ENCODE assay signal across 8 cellular contexts in genomic region chr20:44448753-44449546, GRCh38. TPM values are rescaled to one million over a fixed set of nuclear protein-coding genes. Genes with fewer than 3 reads are reported as not detected.
DNase-seq lines count a peak whose midpoint lies in the region; ATAC-seq, FAIRE-seq and TF ChIP-seq lines count a peak whose summit lies in the region.

No MANE protein-coding gene starts in this region.

- no peak for TF ChIP-seq RAD21 in A549 (conservative IDR thresholded peaks at IDR 0.05 in 1 of 2, IDR thresholded peaks at IDR 0.05 in 1 of 2)

- no peak overlapping the region for H2AK5ac ChIP-seq in mesenchymal stem cell (ENCODE audit: low read length, severe bottlenecking)

- no peak overlapping the region for H2BK12ac ChIP-seq in mesenchymal stem cell (ENCODE audit: low read length in 2 of 2)

- H3K4me2 ChIP-seq in A549 (no peak overlapping the region), mesenchymal stem cell (ENCODE audit: low read length, poor library complexity, severe bottlenecking) (no peak overlapping the region)

- H4K91ac ChIP-seq in mesenchymal stem cell (ENCODE audit: low read length), result no peak overlapping the region

- H3K4me3 ChIP-seq in A549 (no peak overlapping the region), mesenchymal stem cell (ENCODE audit: insufficient read depth in 1 of 2, low read depth in 1 of 2, low read length in 2 of 2) (no peak overlapping the region)

- peak; percentile 24; the same call in 1 of the 3 replicates for TF ChIP-seq CTCF in A549 (IDR thresholded peaks at IDR 0.05)

- no peak for TF ChIP-seq POLR2A in A549 (IDR thresholded peaks at IDR 0.05; ENCODE audit: low read length)

- POLR2A ChIA-PET in A549 (lab: Yijun Ruan, JAX), result no interaction called here

- WGBS in A549 (ENCODE audit: missing lambda C conversion rate), result 57% methylated on average over 9 of the region's 9 CpGs
- 71% methylated on average over 9 of the region's 9 CpGs for WGBS in mesenchymal stem cell

- FAIRE-seq in A549 (lab: Jason Lieb, UNC), result no peak

- TF ChIP-seq EP300 in A549 (IDR thresholded peaks at IDR 0.05), result no peak

- H3K14ac ChIP-seq in mesenchymal stem cell (ENCODE audit: low read length in 2 of 2), result no peak overlapping the region

- no peak overlapping the region for H2BK15ac ChIP-seq in mesenchymal stem cell (ENCODE audit: low read depth, poor library complexity, severe bottlenecking)

- no peak overlapping the region for H3K9ac ChIP-seq in mesenchymal stem cell (ENCODE audit: low read length)

- H3K23ac ChIP-seq in mesenchymal stem cell (ENCODE audit: low read length in 2 of 2), result no peak overlapping the region

- no peak overlapping the region for H4K8ac ChIP-seq in mesenchymal stem cell (ENCODE audit: low read length)

- H3K36me3 ChIP-seq in mesenchymal stem cell (ENCODE audit: control insufficient read depth in 1 of 2, insufficient read depth in 2 of 2, low read depth in 1 of 2, low read length in 2 of 2), result no peaks in the 10 kb centered on the region

- no peak overlapping the region for H3K18ac ChIP-seq in mesenchymal stem cell (ENCODE audit: low read depth in 1 of 2, low read length in 2 of 2)

- no peaks in the 10 kb centered on the region for H3K79me1 ChIP-seq in mesenchymal stem cell (replicated peaks; ENCODE audit: low read length, poor library complexity, severe bottlenecking)

- ATAC-seq in A549 (peak; percentile 44 to 67; a peak in 3 of 6 replicates), esophagus mucosa (peak; percentile 53), HG02623 (IDR thresholded peaks at IDR 0.05; ENCODE audit: unreplicated experiment) (no peak), HG03354 (IDR thresholded peaks at IDR 0.05; ENCODE audit: poor library complexity, severe bottlenecking, unreplicated experiment) (no peak)

- H3K27ac ChIP-seq in A549, result no peak overlapping the region
- H3K27ac ChIP-seq in mesenchymal stem cell (ENCODE audit: low read length, poor library complexity, severe bottlenecking), result no peak overlapping the region

- CTCF ChIA-PET in A549 (lab: Yijun Ruan, JAX), result interaction anchor here (1.0 to 2.8 kb wide), 6 partner anchors 8 to 233 kb away, joined by 3 to 19 read pairs (median 10); no protein-coding TSS in a partner anchor

- H3K9me3 ChIP-seq in A549, result no peaks in the 10 kb centered on the region
- no peaks in the 10 kb centered on the region for H3K9me3 ChIP-seq in mesenchymal stem cell (ENCODE audit: control insufficient read depth, low read length)

- DNase-seq in A549 (ENCODE audit: low read depth in 1 of 2, low spot score in 1 of 2), result peak in 1 of 2 experiments; percentile 61
- DNase-seq in ELF-1 (ENCODE audit: low read depth, low spot score), result peak; percentile 43
- peak; percentile 23 for DNase-seq in NCI-H82 treated with DMSO at 0.1 percent for 48 hours (lab: John Stamatoyannopoulos, UW; ENCODE audit: unreplicated experiment)
- no peak for DNase-seq in 8988T
- DNase-seq in mesenchymal stem cell, result no peak

- H3K4me1 ChIP-seq in A549, result no peaks in the 10 kb centered on the region
- H3K4me1 ChIP-seq in mesenchymal stem cell (ENCODE audit: control insufficient read depth, insufficient read depth, low read depth, low read length), result no peaks in the 10 kb centered on the region

- no peak overlapping the region for H3K4ac ChIP-seq in mesenchymal stem cell (ENCODE audit: low read depth in 1 of 2, low read length in 2 of 2)

- no peak overlapping the region for H2BK5ac ChIP-seq in mesenchymal stem cell (ENCODE audit: low read depth, low read length, poor library complexity, severe bottlenecking)

- peaks cover 19 to 41% of the 10 kb centered on the region in 2 experiments for H3K27me3 ChIP-seq in mesenchymal stem cell (ENCODE audit: control insufficient read depth in 1 of 2, insufficient read depth in 1 of 2, low read length in 2 of 2)

- no peak overlapping the region for H2BK120ac ChIP-seq in mesenchymal stem cell (ENCODE audit: low read depth, low read length)

- H2AFZ ChIP-seq in mesenchymal stem cell (ENCODE audit: low read depth, low read length), result no peak overlapping the region

TF ChIP-seq in A549, 52 proteins besides CTCF, POLR2A, EP300 and RAD21:
- TF ChIP-seq BHLHE40 (IDR thresholded peaks at IDR 0.05; ENCODE audit: low read depth, low read length), result no peak
- TF ChIP-seq HMGXB4 (CRISPR knock-in tag; IDR thresholded peaks at IDR 0.05; ENCODE audit: borderline replicate concordance), result no peak
- TF ChIP-seq NFE2L2 (conservative IDR thresholded peaks at IDR 0.05; ENCODE audit: low read length), result no peak
- no peak for TF ChIP-seq SREBF2 (IDR thresholded peaks at IDR 0.05)
- no peak for TF ChIP-seq CBX2 (IDR thresholded peaks at IDR 0.05; ENCODE audit: borderline replicate concordance, low read depth)
- TF ChIP-seq KDM1A (IDR thresholded peaks at IDR 0.05; ENCODE audit: low read depth), result no peak
- no peak for TF ChIP-seq HDAC2 (IDR thresholded peaks at IDR 0.05)
- no peak for TF ChIP-seq RARB (CRISPR knock-in tag; IDR thresholded peaks at IDR 0.05)
- TF ChIP-seq ZNF302 (CRISPR knock-in tag; IDR thresholded peaks at IDR 0.05), result no peak
- no peak for TF ChIP-seq PHF8 (IDR thresholded peaks at IDR 0.05; ENCODE audit: borderline replicate concordance, low read depth)
- TF ChIP-seq HOXB13 (CRISPR knock-in tag; IDR thresholded peaks at IDR 0.05; ENCODE audit: low read depth), result no peak
- TF ChIP-seq HEYL (CRISPR knock-in tag; IDR thresholded peaks at IDR 0.05), result no peak
- TF ChIP-seq HES2 (IDR thresholded peaks at IDR 0.05), result no peak
- TF ChIP-seq JUN (IDR thresholded peaks at IDR 0.05), result no peak
- no peak for TF ChIP-seq CEBPB (IDR thresholded peaks at IDR 0.05)
- no peak for TF ChIP-seq HOXA7 (CRISPR knock-in tag; IDR thresholded peaks at IDR 0.05)
- TF ChIP-seq FOXS1 (CRISPR knock-in tag; IDR thresholded peaks at IDR 0.05), result no peak
- TF ChIP-seq ESRRA (IDR thresholded peaks at IDR 0.05; ENCODE audit: borderline replicate concordance, low read length), result no peak

RNA-seq across cellular contexts. Expression of gene TTPAL, which starts 26.7 kb away (rescaled TPM):
- polyA plus RNA-seq in A549 (2011; rRNA removed), result 9.2 and 11.0 TPM in 2 replicates
- 4.6 and 6.0 TPM in 2 replicates for polyA plus RNA-seq in A549 (2012; cell fraction: cytosol; rRNA removed)
- polyA plus RNA-seq in A549 (2012; cell fraction: nucleus; rRNA removed), result 8.5 and 9.9 TPM in 2 replicates
- polyA plus RNA-seq in A549 (2017; fragmentation: RNase III; extraction: RNeasy Plus Mini Kit Qiagen cat#74134 plus additional on column Dnase treatment), result 9.1 to 9.3 TPM (median 9.3 TPM) in 3 replicates
- polyA minus RNA-seq in A549 (2011; rRNA and poly(A)+ RNA removed), result 18.8 and 20.5 TPM in 2 replicates
- 19.4 TPM for total RNA-seq in esophagus mucosa
- polyA plus RNA-seq in mesenchymal stem cell (2013, experiment 1 of 2), result 9.3 TPM
- 10.5 TPM for polyA plus RNA-seq in mesenchymal stem cell (2013, experiment 2 of 2)

Comparison
In these comparisons a context has a peak if more than half of its experiments do, and no peak if none do; other contexts are left out.
1. ATAC-seq: peak in A549 (2 of 2) and esophagus mucosa (single experiment); none in HG02623 (single experiment) and HG03354 (single experiment).
2. DNase-seq: peak in ELF-1 (single experiment) and NCI-H82 treated with DMSO at 0.1 percent for 48 hours (single experiment); none in 8988T (single experiment) and mesenchymal stem cell (single experiment).